1 cellular context compared by ENCODE assay signal in genomic region chr12:131142891-131143637, GRCh38.
TF ChIP-seq lines count a peak whose summit lies in the region.

No MANE protein-coding gene starts in this region.

TF ChIP-seq in A549, 52 proteins besides CTCF, POLR2A, EP300 and RAD21:
- TF ChIP-seq HES2 (IDR thresholded peaks at IDR 0.05) (no peak), GATA3 (IDR thresholded peaks at IDR 0.05; ENCODE audit: borderline replicate concordance) (no peak), CBX2 (IDR thresholded peaks at IDR 0.05; ENCODE audit: borderline replicate concordance, low read depth) (no peak), MAX (IDR thresholded peaks at IDR 0.05) (peak; percentile 16; the same call in 1 of the 2 replicates)
